In the genomic region with DNA sequence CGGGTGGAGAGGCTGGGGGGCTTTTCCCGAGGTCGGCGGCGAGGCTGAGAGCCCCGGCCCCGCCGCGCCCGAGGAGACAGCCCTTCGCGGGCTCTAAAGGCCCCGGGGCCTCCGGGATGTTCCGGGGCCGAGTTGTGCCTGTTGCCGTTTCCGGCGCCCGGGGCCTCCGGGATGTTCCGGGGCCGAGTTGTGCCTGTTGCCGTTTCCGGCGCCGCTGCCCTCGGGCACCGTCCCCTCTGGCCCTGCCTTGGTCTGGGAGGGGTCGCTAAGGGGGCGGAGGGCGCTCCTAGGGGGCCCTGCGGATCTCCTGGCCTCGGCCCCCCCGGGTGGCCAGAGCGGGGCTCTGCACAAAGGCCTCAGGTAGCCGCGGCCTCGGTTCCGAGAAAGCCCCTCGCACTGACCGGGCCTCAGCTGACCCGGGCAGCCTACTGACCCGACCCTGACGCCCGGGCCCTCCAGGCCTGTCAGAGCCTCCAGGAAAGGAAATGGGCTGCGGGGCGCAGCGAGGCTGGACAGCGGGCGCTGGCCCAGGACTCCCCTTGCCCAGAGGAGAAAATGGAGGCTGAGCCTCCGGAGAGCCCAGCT, we compare ENCODE assay signal across 1 cellular context.
TF ChIP-seq lines count a peak whose summit lies in the region.

No MANE protein-coding gene starts in this region.

TF ChIP-seq in SK-N-SH treated with all-trans-retinoic acid at 6 μM for 48 hours, 23 proteins besides CTCF, POLR2A, EP300 and RAD21 (continued from another document):
- TF ChIP-seq, protein P1, sequence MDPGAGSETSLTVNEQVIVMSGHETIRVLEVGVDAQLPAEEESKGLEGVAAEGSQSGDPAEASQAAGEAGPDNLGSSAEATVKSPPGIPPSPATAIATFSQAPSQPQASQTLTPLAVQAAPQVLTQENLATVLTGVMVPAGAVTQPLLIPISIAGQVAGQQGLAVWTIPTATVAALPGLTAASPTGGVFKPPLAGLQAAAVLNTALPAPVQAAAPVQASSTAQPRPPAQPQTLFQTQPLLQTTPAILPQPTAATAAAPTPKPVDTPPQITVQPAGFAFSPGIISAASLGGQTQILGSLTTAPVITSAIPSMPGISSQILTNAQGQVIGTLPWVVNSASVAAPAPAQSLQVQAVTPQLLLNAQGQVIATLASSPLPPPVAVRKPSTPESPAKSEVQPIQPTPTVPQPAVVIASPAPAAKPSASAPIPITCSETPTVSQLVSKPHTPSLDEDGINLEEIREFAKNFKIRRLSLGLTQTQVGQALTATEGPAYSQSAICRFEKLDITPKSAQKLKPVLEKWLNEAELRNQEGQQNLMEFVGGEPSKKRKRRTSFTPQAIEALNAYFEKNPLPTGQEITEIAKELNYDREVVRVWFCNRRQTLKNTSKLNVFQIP (CRISPR knock-in tag; IDR thresholded peaks at IDR 0.05; ENCODE audit: borderline replicate concordance, low read depth) = no peak
- TF ChIP-seq SNAI2 (CRISPR knock-in tag; IDR thresholded peaks at IDR 0.05) = no peak
- TF ChIP-seq ZNF565 (CRISPR knock-in tag; conservative IDR thresholded peaks at IDR 0.05; ENCODE audit: low read depth) = no peak
- no peak for TF ChIP-seq ZNF8 (CRISPR knock-in tag; IDR thresholded peaks at IDR 0.05)
- no peak for TF ChIP-seq GLIS3 (CRISPR knock-in tag; IDR thresholded peaks at IDR 0.05)
TF ChIP-seq in SK-N-SH treated with all-trans-retinoic acid at 6 μM for 48 hours: peak in this region for 0.
